In the genomic region with DNA sequence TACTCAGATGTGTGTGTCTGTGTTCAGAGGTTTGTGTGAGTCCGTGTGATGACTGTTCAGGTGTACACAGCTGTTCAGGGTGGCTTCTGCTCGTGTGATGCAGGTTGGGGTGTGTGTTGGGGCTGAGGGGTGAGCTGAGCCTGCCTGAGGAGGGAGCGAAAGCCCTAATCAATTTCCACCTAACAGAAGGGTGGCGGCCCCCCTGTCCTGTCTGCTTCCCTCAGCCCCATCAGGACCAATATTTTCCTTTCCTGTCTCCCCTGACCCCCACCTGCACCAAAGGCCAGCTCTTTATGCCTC, we compare ENCODE assay signal across 20 cellular contexts. TPM values are rescaled to one million over a fixed set of nuclear protein-coding genes. Genes with fewer than 3 reads are reported as not detected.
A peak's percentile ranks its signal among the peaks of the same experiment; 100 is the strongest.
DNase-seq lines count a peak whose midpoint lies in the region; ATAC-seq and TF ChIP-seq lines count a peak whose summit lies in the region.
"Had no signal": no experiment of that assay in that cellular context is flagged by ENCODE, and none has a peak within 500 bp of the region (broad histone marks: within the 10 kb centered on the region; RNA-seq: fewer than 3 reads in every experiment).

No MANE protein-coding gene starts in this region.

- peaks cover 8% of the 10 kb centered on the region; the same call in 1 of the 2 replicates for H4K20me1 ChIP-seq in BLaER1

- CTCF ChIA-PET in WTC11 (lab: Charles Lee), result interaction anchor here (0.9 to 3.4 kb wide), 26 partner anchors 8 to 684 kb away, joined by 3 to 35 read pairs (median 9); a partner anchor contains a TSS

- peak overlapping the region; percentile 98 for H3K4me2 ChIP-seq in BLaER1

- no peaks in the 10 kb centered on the region for H3K9me3 Mint-ChIP-seq in WTC11
- H3K9me3 Mint-ChIP-seq in naive B cell, result peaks cover 0 to 5% (median 2%) of the 10 kb centered on the region in 7 donors
- H3K9me3 Mint-ChIP-seq: activated T-helper 1 cell treated with anti-CD3 and anti-CD28 coated beads, Interleukin-12 subunit alpha, Interleukin-12 subunit beta, Interleukin-2, Interleukin-4 antibody, amounts not matched to agents 30 ng/mL and 10 ng/mL and 1 ng/mL, durations not matched to agents 14 hours and 24 hours and 36 hours had no signal

- ATAC-seq in WTC11 (no peak), naive B cell (ENCODE audit: low read depth in 2 of 2) (no peak), GM18873 (IDR thresholded peaks at IDR 0.05; ENCODE audit: low FRiP score, unreplicated experiment) (no peak), HG03342 (IDR thresholded peaks at IDR 0.05; ENCODE audit: unreplicated experiment) (no peak), GM19351 (IDR thresholded peaks at IDR 0.05; ENCODE audit: unreplicated experiment) (no peak)
- ATAC-seq: PC-3 had no signal

- peaks cover 37% of the 10 kb centered on the region for H3K4me1 ChIP-seq in BLaER1
- H3K4me1 ChIP-seq: BE2C had no signal

- H3K27ac Mint-ChIP-seq in WTC11 (no peak overlapping the region), naive B cell (peak overlapping the region in 2 of 6 donors; percentile 0 to 60)
- H3K27ac Mint-ChIP-seq: activated T-helper 1 cell treated with anti-CD3 and anti-CD28 coated beads, Interleukin-12 subunit alpha, Interleukin-12 subunit beta, Interleukin-2, Interleukin-4 antibody, amounts not matched to agents 30 ng/mL and 10 ng/mL and 1 ng/mL, durations not matched to agents 14 hours and 24 hours and 36 hours had no signal

- H3K9ac ChIP-seq in BLaER1, result peak overlapping the region; percentile 68; the same call in 1 of the 2 replicates

- H3K27ac ChIP-seq in BLaER1, result no peak overlapping the region
- H3K27ac ChIP-seq: esophagus muscularis mucosa, HL-60, prostate gland had no signal

- H3K9me3 ChIP-seq in BLaER1, result no peaks in the 10 kb centered on the region
- H3K9me3 ChIP-seq: BE2C, esophagus muscularis mucosa, prostate gland had no signal

- peaks cover 85% of the 10 kb centered on the region for H3K27me3 Mint-ChIP-seq in WTC11 (ENCODE audit: low read depth)
- H3K27me3 Mint-ChIP-seq in naive B cell, result peaks cover 43 to 88% (median 56%) of the 10 kb centered on the region in 3 donors

- no peaks in the 10 kb centered on the region for H3K36me3 Mint-ChIP-seq in WTC11
- H3K36me3 Mint-ChIP-seq in naive B cell, result no peaks in the 10 kb centered on the region
- H3K36me3 Mint-ChIP-seq: IgD-negative memory B cell had no signal

- no peaks in the 10 kb centered on the region for H3K36me3 ChIP-seq in BLaER1
- H3K36me3 ChIP-seq: BE2C, esophagus muscularis mucosa, prostate gland had no signal

- H3K4me1 Mint-ChIP-seq in WTC11 (peaks cover 7% of the 10 kb centered on the region; the same call in 1 of the 2 replicates), naive B cell (peaks cover 9 to 30% (median 16%) of the 10 kb centered on the region in 3 donors)

- H3K4me3 Mint-ChIP-seq in WTC11 (peak overlapping the region; percentile 1; the same call in 1 of the 2 replicates), naive B cell (peak overlapping the region in 5 of 8 donors; percentile 57 to 86 (median 76))
- H3K4me3 Mint-ChIP-seq: activated T-helper 1 cell treated with anti-CD3 and anti-CD28 coated beads, Interleukin-12 subunit alpha, Interleukin-12 subunit beta, Interleukin-2, Interleukin-4 antibody, amounts not matched to agents 30 ng/mL and 10 ng/mL and 1 ng/mL, durations not matched to agents 14 hours and 24 hours and 36 hours had no signal

- DNase-seq in COLO668 (lab: John Stamatoyannopoulos, UW; ENCODE audit: unreplicated experiment) (peak; percentile 18), WTC11 (ENCODE audit: low spot score) (no peak), naive B cell (no peak)
- DNase-seq: BE2C; NCI-H2029; NCI-H510A treated with DMSO at 0.1 percent for 48 hours; PC-3; small intestine; stimulated activated CD4-positive, alpha-beta T cell treated with anti-CD3 and anti-CD28 coated beads, Interleukin-4, amount 100 ng/mL, for 4 hours had no signal

- peak overlapping the region; percentile 64 for H3K4me3 ChIP-seq in BLaER1

- TF ChIP-seq CTCF in WTC11 (IDR thresholded peaks at IDR 0.05), result no peak

- H3K27me3 ChIP-seq in BLaER1, result peaks cover 36% of the 10 kb centered on the region

- POLR2A ChIA-PET in WTC11 (lab: Charles Lee), result no interaction called here

TF ChIP-seq in WTC11, 78 proteins besides CTCF, POLR2A, EP300 and RAD21 (continues in another document):
- TF ChIP-seq, protein P1, sequence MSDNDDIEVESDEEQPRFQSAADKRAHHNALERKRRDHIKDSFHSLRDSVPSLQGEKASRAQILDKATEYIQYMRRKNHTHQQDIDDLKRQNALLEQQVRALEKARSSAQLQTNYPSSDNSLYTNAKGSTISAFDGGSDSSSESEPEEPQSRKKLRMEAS (CRISPR knock-in tag; IDR thresholded peaks at IDR 0.05), result no peak
- TF ChIP-seq ZNF219 (CRISPR knock-in tag; IDR thresholded peaks at IDR 0.05; ENCODE audit: borderline replicate concordance) (no peak), TP53 (CRISPR knock-in tag; IDR thresholded peaks at IDR 0.05) (no peak), ZNF416 (CRISPR knock-in tag; IDR thresholded peaks at IDR 0.05) (no peak), EMX1 (CRISPR knock-in tag; IDR thresholded peaks at IDR 0.05) (no peak)
- TF ChIP-seq, protein P2, sequence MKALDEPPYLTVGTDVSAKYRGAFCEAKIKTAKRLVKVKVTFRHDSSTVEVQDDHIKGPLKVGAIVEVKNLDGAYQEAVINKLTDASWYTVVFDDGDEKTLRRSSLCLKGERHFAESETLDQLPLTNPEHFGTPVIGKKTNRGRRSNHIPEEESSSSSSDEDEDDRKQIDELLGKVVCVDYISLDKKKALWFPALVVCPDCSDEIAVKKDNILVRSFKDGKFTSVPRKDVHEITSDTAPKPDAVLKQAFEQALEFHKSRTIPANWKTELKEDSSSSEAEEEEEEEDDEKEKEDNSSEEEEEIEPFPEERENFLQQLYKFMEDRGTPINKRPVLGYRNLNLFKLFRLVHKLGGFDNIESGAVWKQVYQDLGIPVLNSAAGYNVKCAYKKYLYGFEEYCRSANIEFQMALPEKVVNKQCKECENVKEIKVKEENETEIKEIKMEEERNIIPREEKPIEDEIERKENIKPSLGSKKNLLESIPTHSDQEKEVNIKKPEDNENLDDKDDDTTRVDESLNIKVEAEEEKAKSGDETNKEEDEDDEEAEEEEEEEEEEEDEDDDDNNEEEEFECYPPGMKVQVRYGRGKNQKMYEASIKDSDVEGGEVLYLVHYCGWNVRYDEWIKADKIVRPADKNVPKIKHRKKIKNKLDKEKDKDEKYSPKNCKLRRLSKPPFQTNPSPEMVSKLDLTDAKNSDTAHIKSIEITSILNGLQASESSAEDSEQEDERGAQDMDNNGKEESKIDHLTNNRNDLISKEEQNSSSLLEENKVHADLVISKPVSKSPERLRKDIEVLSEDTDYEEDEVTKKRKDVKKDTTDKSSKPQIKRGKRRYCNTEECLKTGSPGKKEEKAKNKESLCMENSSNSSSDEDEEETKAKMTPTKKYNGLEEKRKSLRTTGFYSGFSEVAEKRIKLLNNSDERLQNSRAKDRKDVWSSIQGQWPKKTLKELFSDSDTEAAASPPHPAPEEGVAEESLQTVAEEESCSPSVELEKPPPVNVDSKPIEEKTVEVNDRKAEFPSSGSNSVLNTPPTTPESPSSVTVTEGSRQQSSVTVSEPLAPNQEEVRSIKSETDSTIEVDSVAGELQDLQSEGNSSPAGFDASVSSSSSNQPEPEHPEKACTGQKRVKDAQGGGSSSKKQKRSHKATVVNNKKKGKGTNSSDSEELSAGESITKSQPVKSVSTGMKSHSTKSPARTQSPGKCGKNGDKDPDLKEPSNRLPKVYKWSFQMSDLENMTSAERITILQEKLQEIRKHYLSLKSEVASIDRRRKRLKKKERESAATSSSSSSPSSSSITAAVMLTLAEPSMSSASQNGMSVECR (CRISPR knock-in tag; IDR thresholded peaks at IDR 0.05; ENCODE audit: borderline replicate concordance), result no peak
- TF ChIP-seq, protein P3, sequence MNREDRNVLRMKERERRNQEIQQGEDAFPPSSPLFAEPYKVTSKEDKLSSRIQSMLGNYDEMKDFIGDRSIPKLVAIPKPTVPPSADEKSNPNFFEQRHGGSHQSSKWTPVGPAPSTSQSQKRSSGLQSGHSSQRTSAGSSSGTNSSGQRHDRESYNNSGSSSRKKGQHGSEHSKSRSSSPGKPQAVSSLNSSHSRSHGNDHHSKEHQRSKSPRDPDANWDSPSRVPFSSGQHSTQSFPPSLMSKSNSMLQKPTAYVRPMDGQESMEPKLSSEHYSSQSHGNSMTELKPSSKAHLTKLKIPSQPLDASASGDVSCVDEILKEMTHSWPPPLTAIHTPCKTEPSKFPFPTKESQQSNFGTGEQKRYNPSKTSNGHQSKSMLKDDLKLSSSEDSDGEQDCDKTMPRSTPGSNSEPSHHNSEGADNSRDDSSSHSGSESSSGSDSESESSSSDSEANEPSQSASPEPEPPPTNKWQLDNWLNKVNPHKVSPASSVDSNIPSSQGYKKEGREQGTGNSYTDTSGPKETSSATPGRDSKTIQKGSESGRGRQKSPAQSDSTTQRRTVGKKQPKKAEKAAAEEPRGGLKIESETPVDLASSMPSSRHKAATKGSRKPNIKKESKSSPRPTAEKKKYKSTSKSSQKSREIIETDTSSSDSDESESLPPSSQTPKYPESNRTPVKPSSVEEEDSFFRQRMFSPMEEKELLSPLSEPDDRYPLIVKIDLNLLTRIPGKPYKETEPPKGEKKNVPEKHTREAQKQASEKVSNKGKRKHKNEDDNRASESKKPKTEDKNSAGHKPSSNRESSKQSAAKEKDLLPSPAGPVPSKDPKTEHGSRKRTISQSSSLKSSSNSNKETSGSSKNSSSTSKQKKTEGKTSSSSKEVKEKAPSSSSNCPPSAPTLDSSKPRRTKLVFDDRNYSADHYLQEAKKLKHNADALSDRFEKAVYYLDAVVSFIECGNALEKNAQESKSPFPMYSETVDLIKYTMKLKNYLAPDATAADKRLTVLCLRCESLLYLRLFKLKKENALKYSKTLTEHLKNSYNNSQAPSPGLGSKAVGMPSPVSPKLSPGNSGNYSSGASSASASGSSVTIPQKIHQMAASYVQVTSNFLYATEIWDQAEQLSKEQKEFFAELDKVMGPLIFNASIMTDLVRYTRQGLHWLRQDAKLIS (CRISPR knock-in tag; IDR thresholded peaks at IDR 0.05; ENCODE audit: borderline replicate concordance), result no peak
- TF ChIP-seq, protein P4, sequence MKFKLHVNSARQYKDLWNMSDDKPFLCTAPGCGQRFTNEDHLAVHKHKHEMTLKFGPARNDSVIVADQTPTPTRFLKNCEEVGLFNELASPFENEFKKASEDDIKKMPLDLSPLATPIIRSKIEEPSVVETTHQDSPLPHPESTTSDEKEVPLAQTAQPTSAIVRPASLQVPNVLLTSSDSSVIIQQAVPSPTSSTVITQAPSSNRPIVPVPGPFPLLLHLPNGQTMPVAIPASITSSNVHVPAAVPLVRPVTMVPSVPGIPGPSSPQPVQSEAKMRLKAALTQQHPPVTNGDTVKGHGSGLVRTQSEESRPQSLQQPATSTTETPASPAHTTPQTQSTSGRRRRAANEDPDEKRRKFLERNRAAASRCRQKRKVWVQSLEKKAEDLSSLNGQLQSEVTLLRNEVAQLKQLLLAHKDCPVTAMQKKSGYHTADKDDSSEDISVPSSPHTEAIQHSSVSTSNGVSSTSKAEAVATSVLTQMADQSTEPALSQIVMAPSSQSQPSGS (CRISPR knock-in tag; IDR thresholded peaks at IDR 0.05; ENCODE audit: borderline replicate concordance, low read depth), result no peak

RNA-seq across cellular contexts. Expression of a gene that starts 30.2 kb away (rescaled TPM):
- 0.42 to 0.50 TPM in 2 of 3 replicates, not detected in the other for total RNA-seq in WTC11 (2021)
- polyA plus RNA-seq in naive B cell (ENCODE audit: low read depth in 6 of 6), result under 1 TPM in 1 of 6 donors, not detected in 5; 0.27 TPM
- total RNA-seq: activated CD8-positive, alpha-beta memory T cell treated with anti-CD3 and anti-CD28 coated beads for 36 hours; activated T-helper 1 cell treated with anti-CD3 and anti-CD28 coated beads, Interleukin-12 subunit alpha, Interleukin-12 subunit beta, Interleukin-2, Interleukin-4 antibody, amounts not matched to agents 30 ng/mL and 10 ng/mL and 1 ng/mL, durations not matched to agents 14 hours and 24 hours and 36 hours; esophagus muscularis mucosa; T-helper 2 cell treated with Interferon-gamma antibody and Interleukin-4, amounts not matched to agents 100 ng/mL and 5 ng/mL, for 36 hours had no signal
- polyA plus RNA-seq: IgD-negative memory B cell, small intestine had no signal
